In the genomic region with DNA sequence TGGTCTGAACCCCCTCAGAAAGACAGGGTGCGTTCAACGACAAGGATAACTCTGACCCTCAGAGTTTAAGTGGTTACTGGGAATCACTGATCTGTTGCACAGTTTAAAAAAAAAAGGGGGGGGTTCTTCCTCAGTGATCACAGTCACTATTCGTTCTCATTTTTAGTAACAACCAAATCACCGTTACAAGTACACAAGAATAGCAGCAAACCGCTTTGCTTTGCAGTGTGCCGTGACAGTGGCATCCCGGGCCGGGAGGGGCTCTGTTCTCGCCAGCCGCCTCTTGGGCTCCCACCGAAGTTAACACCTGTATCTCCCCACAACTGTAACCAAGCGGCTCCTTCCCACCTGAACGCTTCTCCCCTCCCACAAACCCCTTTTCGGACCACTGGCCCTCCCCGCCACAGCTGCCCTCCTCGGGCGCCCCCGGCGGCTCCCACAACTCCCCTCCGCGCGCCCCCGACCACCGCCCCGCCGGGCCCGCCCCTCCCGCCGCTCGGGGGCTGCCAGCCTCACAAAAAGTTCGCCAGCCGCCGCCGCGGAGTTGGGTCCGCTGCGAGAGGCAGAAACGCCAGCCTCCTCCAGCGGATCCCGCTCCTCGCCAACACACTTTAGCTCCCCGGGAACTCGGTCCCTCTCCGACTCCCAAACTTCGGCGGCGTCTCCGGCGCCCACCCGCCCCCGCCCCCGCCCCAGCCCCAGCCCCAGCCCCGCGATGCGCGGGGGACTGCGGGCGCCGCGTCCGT, we compare ENCODE assay signal across 8 cellular contexts. TPM values are rescaled to one million over a fixed set of nuclear protein-coding genes. Genes with fewer than 3 reads are reported as not detected.
A peak's percentile ranks its signal among the peaks of the same experiment; 100 is the strongest.
DNase-seq lines count a peak whose midpoint lies in the region; ATAC-seq and TF ChIP-seq lines count a peak whose summit lies in the region.

No MANE protein-coding gene starts in this region.

- ATAC-seq in HG03280 (IDR thresholded peaks at IDR 0.05; ENCODE audit: unreplicated experiment): peak; percentile 25

- peak; percentile 39 for TF ChIP-seq POLR2A in GM19099 (IDR thresholded peaks at IDR 0.05; ENCODE audit: extremely low read depth, insufficient read length, low read depth)

- DNase-seq in BE2C (peak; percentile 55), kidney tubule cell (ENCODE audit: low spot score) (peak; percentile 13), amniotic stem cell (lab: John Stamatoyannopoulos, UW) (no peak)
- peak; percentile 37 for DNase-seq in T-helper 2 cell treated with Interferon-gamma antibody and Interleukin-4, amounts not matched to agents 5 μg/mL and 100 μg/mL, for 36 hours (ENCODE audit: low spot score)
- peak; percentile 15 for DNase-seq in stimulated activated CD4-positive, alpha-beta T cell treated with anti-CD3 and anti-CD28 coated beads, Interleukin-2, amount 100 ng/mL, for 4 hours (ENCODE audit: low read depth)

- peak overlapping the region; percentile 92 for H3K4me3 Mint-ChIP-seq in T-helper 2 cell treated with Interferon-gamma antibody and Interleukin-4, amounts not matched to agents 5 μg/mL and 100 μg/mL, for 36 hours
- H3K4me3 Mint-ChIP-seq in brain: peak overlapping the region; percentile 85 to 94 (median 90)

- peak overlapping the region; percentile 94 for H3K27ac Mint-ChIP-seq in T-helper 2 cell treated with Interferon-gamma antibody and Interleukin-4, amounts not matched to agents 5 μg/mL and 100 μg/mL, for 36 hours
- peak overlapping the region; percentile 67 to 96 (median 94) for H3K27ac Mint-ChIP-seq in brain

- no peaks in the 10 kb centered on the region for H3K9me3 ChIP-seq in BE2C

- no peaks in the 10 kb centered on the region for H3K36me3 ChIP-seq in BE2C

- H3K4me1 Mint-ChIP-seq in T-helper 2 cell treated with Interferon-gamma antibody and Interleukin-4, amounts not matched to agents 5 μg/mL and 100 μg/mL, for 36 hours (ENCODE audit: low read depth): peaks cover 38% of the 10 kb centered on the region
- peaks cover 73% of the 10 kb centered on the region for H3K4me1 Mint-ChIP-seq in brain

- H3K27me3 Mint-ChIP-seq in T-helper 2 cell treated with Interferon-gamma antibody and Interleukin-4, amounts not matched to agents 5 μg/mL and 100 μg/mL, for 36 hours (ENCODE audit: low read depth): peaks cover 21% of the 10 kb centered on the region
- H3K27me3 Mint-ChIP-seq in brain: peaks cover 8% of the 10 kb centered on the region

- H3K4me3 ChIP-seq in BE2C (ENCODE audit: low read depth, low read length): peak overlapping the region; percentile 75

- H3K9me3 Mint-ChIP-seq in T-helper 2 cell treated with Interferon-gamma antibody and Interleukin-4, amounts not matched to agents 5 μg/mL and 100 μg/mL, for 36 hours: no peaks in the 10 kb centered on the region
- peaks cover 0 to 3% (median 0%) of the 10 kb centered on the region in 5 experiments for H3K9me3 Mint-ChIP-seq in brain

- H3K27me3 ChIP-seq in BE2C: no peaks in the 10 kb centered on the region

- peaks cover 17% of the 10 kb centered on the region for H3K4me1 ChIP-seq in BE2C

- TF ChIP-seq CTCF in BE2C (IDR thresholded peaks at IDR 0.05; ENCODE audit: low read depth, low read length) (no peak), brain (conservative IDR thresholded peaks at IDR 0.05) (no peak)

- H3K36me3 Mint-ChIP-seq in T-helper 2 cell treated with Interferon-gamma antibody and Interleukin-4, amounts not matched to agents 5 μg/mL and 100 μg/mL, for 36 hours (ENCODE audit: low read depth): peaks cover 9% of the 10 kb centered on the region
- H3K36me3 Mint-ChIP-seq in brain: no peaks in the 10 kb centered on the region

RNA-seq across cellular contexts. Expression of a gene that starts 1.2 kb away (rescaled TPM):
- 146 TPM for polyA plus RNA-seq in BE2C (2012; ENCODE audit: insufficient read depth, insufficient read length, low read depth)
- polyA plus RNA-seq in brain (ENCODE audit: insufficient read depth, low read depth, low replicate concordance): 50.5 TPM
